ENCODE assay signal across 8 cellular contexts in genomic region chr5:95284512-95285405, GRCh38. TPM values are rescaled to one million over a fixed set of nuclear protein-coding genes. Genes with fewer than 3 reads are reported as not detected.
DNase-seq lines count a peak whose midpoint lies in the region; ATAC-seq, FAIRE-seq and TF ChIP-seq lines count a peak whose summit lies in the region.

Gene MCTP1, minus strand, starts transcription at chr5:95285094.

- H3K79me2 ChIP-seq in H1 (ENCODE audit: control insufficient read depth in 1 of 2, insufficient read depth in 2 of 2, low read length in 2 of 2): no peaks in the 10 kb centered on the region

- peak within 1 kb of the TSS; percentile 83 to 92 for H3K4me2 ChIP-seq in H1 (ENCODE audit: insufficient read depth in 1 of 2, low read depth in 2 of 2, low read length in 2 of 2)

- TF ChIP-seq RAD21 in H1 (IDR thresholded peaks at IDR 0.05 in 1 of 2, conservative IDR thresholded peaks at IDR 0.05 in 1 of 2; ENCODE audit: low read depth in 2 of 2, low read length in 2 of 2): peak; percentile 36

- peak within 1 kb of the TSS; percentile 52; the same call in 1 of the 2 replicates for H3K18ac ChIP-seq in H1 (ENCODE audit: extremely low read depth, low read length)

- TF ChIP-seq POLR2A in H1 (IDR thresholded peaks at IDR 0.05; ENCODE audit: control extremely low read depth in 1 of 2, low read depth in 2 of 2, low read length in 2 of 2): no peak
- TF ChIP-seq POLR2A in tibial nerve (IDR thresholded peaks at IDR 0.05): no peak

- no peak for TF ChIP-seq EP300 in H1 (IDR thresholded peaks at IDR 0.05; ENCODE audit: borderline replicate concordance in 1 of 2, low read depth in 2 of 2, low read length in 2 of 2)
- TF ChIP-seq EP300 in tibial nerve (IDR thresholded peaks at IDR 0.05): no peak

- CTCF ChIA-PET in H1 (lab: Charles Lee; ENCODE audit: partially characterized antibody): interaction anchor here (0.7 to 1.4 kb wide), 7 partner anchors 21 to 272 kb away, joined by 3 to 5 read pairs (median 4); no protein-coding TSS in a partner anchor

- ATAC-seq in GM19043 (IDR thresholded peaks at IDR 0.05; ENCODE audit: low read depth, unreplicated experiment) (peak; percentile 28), HG03139 (IDR thresholded peaks at IDR 0.05; ENCODE audit: unreplicated experiment) (no peak)

- H2AK5ac ChIP-seq in H1 (ENCODE audit: low read depth, low read length): no peak within 1 kb of the TSS

- no peak for FAIRE-seq in H1 (lab: Jason Lieb, UNC)

- 1% methylated on average over 45 of the region's 91 CpGs; no CpG with 5 or more reads in 1 of the 2 experiments for WGBS in H1 (ENCODE audit: extremely low coverage in 1 of 2, insufficient coverage in 1 of 2, insufficient read length in 1 of 2, insufficient replicate concordance in 2 of 2, low coverage in 1 of 2, low lambda C conversion rate in 2 of 2, missing lambda C conversion rate in 1 of 2), 2 experiments
- WGBS in tibial nerve, 2 donors: 0 to 1% methylated on average over 40 to 50 of the region's 91 CpGs

- no peak within 1 kb of the TSS for H3K4ac ChIP-seq in H1 (replicated peaks; ENCODE audit: insufficient read length, low read depth, low read length)

- no peak within 1 kb of the TSS for H3K14ac ChIP-seq in H1 (ENCODE audit: insufficient read length)

- no peak within 1 kb of the TSS for H3K23ac ChIP-seq in H1 (ENCODE audit: insufficient read length)

- no peak for DNase-seq in HL-60 (ENCODE audit: low read depth in 1 of 2, low spot score in 1 of 2)
- peak; percentile 66 for DNase-seq in SW480 (ENCODE audit: low spot score)
- peak in 1 of 2 experiments; percentile 76 for DNase-seq in H1 (ENCODE audit: low read depth in 1 of 2, low spot score in 2 of 2)
- DNase-seq in mesenteric fat pad (ENCODE audit: low spot score): no peak
- DNase-seq in tibial nerve (ENCODE audit: low spot score in 2 of 2): no peak

- H3K9me3 ChIP-seq in H1 (ENCODE audit: insufficient read depth in 2 of 2, low read depth in 1 of 2, low read length in 1 of 2) (no peaks in the 10 kb centered on the region), tibial nerve (no peaks in the 10 kb centered on the region)

- H4K20me1 ChIP-seq in H1 (replicated peaks in 1 of 2; ENCODE audit: control insufficient read depth in 1 of 2, insufficient read depth in 2 of 2, low read length in 2 of 2): no peaks in the 10 kb centered on the region

- no peak within 1 kb of the TSS for H4K91ac ChIP-seq in H1 (replicated peaks; ENCODE audit: insufficient read length, low read length)

- H3K4me1 ChIP-seq in H1 (replicated peaks in 1 of 4; ENCODE audit: control insufficient read depth in 3 of 4, insufficient read depth in 4 of 4, low read length in 3 of 4) (peaks cover 3 to 12% (median 8%) of the 10 kb centered on the region in 4 experiments; a peak in 6 of 7 replicates), tibial nerve (peaks cover 0 to 26% (median 15%) of the 10 kb centered on the region in 4 donors)

- H3K36me3 ChIP-seq in H1 (ENCODE audit: control insufficient read depth in 2 of 4, insufficient read depth in 4 of 4, low read length in 3 of 4) (no peaks in the 10 kb centered on the region), tibial nerve (no peaks in the 10 kb centered on the region)

- no peak; the same call in 1 of the 2 replicates for TF ChIP-seq CTCF in C4-2B (conservative IDR thresholded peaks at IDR 0.05)
- TF ChIP-seq CTCF in HL-60 (IDR thresholded peaks at IDR 0.05; ENCODE audit: insufficient read depth, low read length): no peak
- no peak for TF ChIP-seq CTCF in H1 (IDR thresholded peaks at IDR 0.05; ENCODE audit: control extremely low read depth in 1 of 3, insufficient read depth in 1 of 3, low read depth in 1 of 3, low read length in 3 of 3)
- TF ChIP-seq CTCF in tibial nerve (IDR thresholded peaks at IDR 0.05): no peak

- peak within 1 kb of the TSS; percentile 77; the same call in 1 of the 2 replicates for H2BK5ac ChIP-seq in H1 (ENCODE audit: low read depth, low read length)

- no peak within 1 kb of the TSS for H3K56ac ChIP-seq in H1 (replicated peaks; ENCODE audit: insufficient read length, low read depth, low read length)

- peak within 1 kb of the TSS; percentile 14 for H4K8ac ChIP-seq in H1 (ENCODE audit: extremely low read depth, insufficient read depth, low read length)

- no peak within 1 kb of the TSS; a peak in 1 of 7 replicates for H3K9ac ChIP-seq in H1 (replicated peaks in 1 of 4; ENCODE audit: extremely low read depth in 1 of 4, low read depth in 3 of 4, low read length in 3 of 4)

- H3K27ac ChIP-seq in C4-2B: peak within 1 kb of the TSS; percentile 4; the same call in 1 of the 2 replicates
- H3K27ac ChIP-seq in HL-60 (replicated peaks): no peak within 1 kb of the TSS
- no peak within 1 kb of the TSS for H3K27ac ChIP-seq in H1 (ENCODE audit: low read depth, low read length)
- H3K27ac ChIP-seq in tibial nerve: no peak within 1 kb of the TSS

- no peaks in the 10 kb centered on the region for H3K79me1 ChIP-seq in H1 (ENCODE audit: low read depth, low read length)

- POLR2A ChIA-PET in H1 (lab: Charles Lee; ENCODE audit: partially characterized antibody): interaction anchor here (0.8 kb wide), 1 partner anchor 12 kb away, joined by 3 read pairs; no protein-coding TSS in a partner anchor

- H3K4me3 ChIP-seq in HL-60 (replicated peaks; ENCODE audit: insufficient read depth, low read length) (peak within 1 kb of the TSS; percentile 57), H1 (ENCODE audit: extremely low read depth in 1 of 4, insufficient read depth in 2 of 4, low read depth in 3 of 4, low read length in 4 of 4) (peak within 1 kb of the TSS; percentile 45 to 88 (median 67)), tibial nerve (peak within 1 kb of the TSS; percentile 30 to 71 (median 58))

- H4K5ac ChIP-seq in H1 (ENCODE audit: insufficient read length, low read depth, low read length): no peak within 1 kb of the TSS

- H2AFZ ChIP-seq in H1 (ENCODE audit: low read length): peak within 1 kb of the TSS; percentile 39; the same call in 1 of the 2 replicates

- peaks cover 12% of the 10 kb centered on the region for H3K23me2 ChIP-seq in H1 (ENCODE audit: low read depth, low read length)

- H3K27me3 ChIP-seq in HL-60 (ENCODE audit: insufficient read depth, poor library complexity, severe bottlenecking): peaks cover 11% of the 10 kb centered on the region
- H3K27me3 ChIP-seq in H1 (replicated peaks in 1 of 4; ENCODE audit: control insufficient read depth in 3 of 4, extremely low read depth in 1 of 4, insufficient read depth in 3 of 4, low read length in 3 of 4): peaks cover 2 to 22% (median 15%) of the 10 kb centered on the region in 4 experiments
- H3K27me3 ChIP-seq in tibial nerve: peaks cover 0 to 69% of the 10 kb centered on the region in 2 donors

- peak within 1 kb of the TSS; percentile 21; the same call in 1 of the 2 replicates for H2BK15ac ChIP-seq in H1 (ENCODE audit: low read length)

- no peak within 1 kb of the TSS; the same call in 1 of the 2 replicates for H2BK12ac ChIP-seq in H1 (ENCODE audit: low read depth, low read length)

- H2BK120ac ChIP-seq in H1 (replicated peaks; ENCODE audit: low read depth, low read length): no peak within 1 kb of the TSS

- no peak within 1 kb of the TSS for H2BK20ac ChIP-seq in H1 (ENCODE audit: low read length)

TF ChIP-seq in H1, 55 proteins besides CTCF, POLR2A, EP300 and RAD21 (continues in another document):
- no peak for TF ChIP-seq CREB1 (IDR thresholded peaks at IDR 0.05)
- peak; percentile 83 for TF ChIP-seq CTBP2 (IDR thresholded peaks at IDR 0.05; ENCODE audit: borderline replicate concordance, insufficient read depth, insufficient read length, low read length)
- TF ChIP-seq SUZ12 (IDR thresholded peaks at IDR 0.05; ENCODE audit: low read length): peak; percentile 73; the same call in 1 of the 2 replicates
- TF ChIP-seq CBX8 (IDR thresholded peaks at IDR 0.05; ENCODE audit: borderline replicate concordance, low read depth, low read length): no peak
- no peak for TF ChIP-seq USF2 (IDR thresholded peaks at IDR 0.05; ENCODE audit: low read length)
- peak; percentile 28 for TF ChIP-seq RNF2 (IDR thresholded peaks at IDR 0.05; ENCODE audit: borderline replicate concordance, low read depth, low read length, missing control alignments, poor library complexity, severe bottlenecking)
- TF ChIP-seq TBP (IDR thresholded peaks at IDR 0.05; ENCODE audit: low read depth, low read length): peak; percentile 38; the same call in 1 of the 2 replicates
- no peak for TF ChIP-seq TAF1 (IDR thresholded peaks at IDR 0.05; ENCODE audit: low read depth, low read length)
- peak; percentile 98 for TF ChIP-seq KDM4A (IDR thresholded peaks at IDR 0.05; ENCODE audit: low read depth, low read length, severe bottlenecking)
- peak; percentile 71 for TF ChIP-seq MAX (IDR thresholded peaks at IDR 0.05)
- TF ChIP-seq MAFK (IDR thresholded peaks at IDR 0.05; ENCODE audit: low read depth, low read length): no peak
- peak; percentile 86 for TF ChIP-seq E2F6 (IDR thresholded peaks at IDR 0.05)

RNA-seq across cellular contexts. Expression of gene MCTP1, which starts in this region (rescaled TPM):
- 3.4 TPM in 2 replicates for total RNA-seq in H1 (2021; fragmentation: NEBNext Ultra II Directional; extraction: Animal tissue kit (Norgen Biotek cat#: 25700))
- 0.31 and 0.56 TPM in 2 replicates for polyA plus RNA-seq in H1 (2011; rRNA removed)
- polyA plus RNA-seq in H1 (2011; cell fraction: cytosol; rRNA removed): 0.75 TPM
- polyA plus RNA-seq in H1 (2011; cell fraction: nucleus; rRNA removed): 0.60 TPM
- polyA plus RNA-seq in H1 (2012, experiment 1 of 2): 1.2 to 4.4 TPM (median 2.0 TPM) in 4 replicates
- 0.76 TPM for polyA plus RNA-seq in H1 (2012, experiment 2 of 2)
- polyA plus RNA-seq in H1 (2013, experiment 1 of 2): 2.6 TPM
- polyA plus RNA-seq in H1 (2013, experiment 2 of 2): 2.7 TPM
- polyA minus RNA-seq in H1 (2011; rRNA and poly(A)+ RNA removed): 2.6 and 2.9 TPM in 2 replicates
- polyA minus RNA-seq in H1 (2011; cell fraction: cytosol; rRNA and poly(A)+ RNA removed): 2.5 TPM
- 7.9 TPM for polyA minus RNA-seq in H1 (2011; cell fraction: nucleus; rRNA and poly(A)+ RNA removed)
- total RNA-seq in mesenteric fat pad (37.5 TPM), tibial nerve (100 to 1,000 TPM in 1 of 4 donors, 10 to 100 TPM in 3; 28.7 to 117 (median 48.2) TPM)
